12 cellular contexts compared by ENCODE assay signal in the genomic region with DNA sequence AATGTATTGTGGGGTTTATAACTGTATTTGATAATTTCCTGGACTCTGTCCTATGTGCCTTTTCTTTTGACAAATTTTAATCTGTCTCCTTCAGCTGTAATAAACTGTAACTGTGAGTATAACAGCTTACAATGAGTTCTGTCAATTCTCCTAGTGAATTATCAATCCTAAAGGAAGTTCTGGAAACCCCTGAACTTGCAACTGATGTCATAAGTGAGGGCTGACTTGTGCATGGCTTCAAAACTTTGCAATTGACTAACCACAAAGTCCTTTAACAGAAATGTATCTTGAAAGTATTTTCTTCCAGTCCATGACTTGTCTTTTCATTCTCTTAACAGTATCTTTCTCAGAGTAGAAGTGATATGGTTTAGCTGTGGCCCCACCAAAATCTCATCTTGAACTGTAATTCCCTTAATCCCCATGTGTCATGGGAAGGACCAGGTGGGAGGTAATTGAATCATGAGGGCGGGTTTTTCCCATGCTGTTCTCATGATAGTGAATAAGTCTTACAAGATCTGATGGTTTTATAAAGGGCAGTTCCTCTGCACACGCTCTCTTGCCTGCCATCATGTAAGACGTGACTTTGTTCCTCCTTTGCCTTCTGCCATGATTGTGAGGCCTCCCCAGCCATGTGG.
"Had no signal": no experiment of that assay in that cellular context is flagged by ENCODE, and none has a peak within 500 bp of the region (broad histone marks: within the 10 kb centered on the region; RNA-seq: fewer than 3 reads in every experiment).

No MANE protein-coding gene starts in this region.

- ATAC-seq: activated CD4-positive, alpha-beta T cell treated with anti-CD3 and anti-CD28 coated beads for 36 hours; activated naive CD8-positive, alpha-beta T cell treated with anti-CD3 and anti-CD28 coated beads, Interleukin-2, amount 50 U/mL, for 24 hours; heart left ventricle; left ventricle myocardium superior; stimulated activated naive CD8-positive, alpha-beta T cell treated with anti-CD3 and anti-CD28 coated beads, Interleukin-15, amount 100 ng/mL, for 72 hours had no signal

- H3K4me3 ChIP-seq: colonic mucosa, heart left ventricle, testis had no signal

- DNase-seq: activated CD4-positive, alpha-beta memory T cell treated with anti-CD3 and anti-CD28 coated beads, Interleukin-2, amount 10 ng/mL, durations not matched to agents 7 days and 5 days; activated CD4-positive, alpha-beta T cell treated with anti-CD3 and anti-CD28 coated beads for 36 hours; activated naive CD4-positive, alpha-beta T cell treated with Interleukin-2 at 50 U/mL for 16 hours; activated naive CD8-positive, alpha-beta T cell treated with anti-CD3 and anti-CD28 coated beads, Interleukin-2, amount 50 U/mL, for 24 hours; colonic mucosa; effector CD4-positive, alpha-beta T cell; heart left ventricle; left ventricle myocardium superior; mesendoderm; stimulated activated CD4-positive, alpha-beta T cell treated with anti-CD3 and anti-CD28 coated beads, Interleukin-4, amount 100 ng/mL, for 24 hours; stimulated activated naive CD8-positive, alpha-beta T cell treated with anti-CD3 and anti-CD28 coated beads, Interleukin-15, amount 100 ng/mL, for 72 hours; testis had no signal
